Comparison of ENCODE assay signal across 10 cellular contexts in the genomic region with DNA sequence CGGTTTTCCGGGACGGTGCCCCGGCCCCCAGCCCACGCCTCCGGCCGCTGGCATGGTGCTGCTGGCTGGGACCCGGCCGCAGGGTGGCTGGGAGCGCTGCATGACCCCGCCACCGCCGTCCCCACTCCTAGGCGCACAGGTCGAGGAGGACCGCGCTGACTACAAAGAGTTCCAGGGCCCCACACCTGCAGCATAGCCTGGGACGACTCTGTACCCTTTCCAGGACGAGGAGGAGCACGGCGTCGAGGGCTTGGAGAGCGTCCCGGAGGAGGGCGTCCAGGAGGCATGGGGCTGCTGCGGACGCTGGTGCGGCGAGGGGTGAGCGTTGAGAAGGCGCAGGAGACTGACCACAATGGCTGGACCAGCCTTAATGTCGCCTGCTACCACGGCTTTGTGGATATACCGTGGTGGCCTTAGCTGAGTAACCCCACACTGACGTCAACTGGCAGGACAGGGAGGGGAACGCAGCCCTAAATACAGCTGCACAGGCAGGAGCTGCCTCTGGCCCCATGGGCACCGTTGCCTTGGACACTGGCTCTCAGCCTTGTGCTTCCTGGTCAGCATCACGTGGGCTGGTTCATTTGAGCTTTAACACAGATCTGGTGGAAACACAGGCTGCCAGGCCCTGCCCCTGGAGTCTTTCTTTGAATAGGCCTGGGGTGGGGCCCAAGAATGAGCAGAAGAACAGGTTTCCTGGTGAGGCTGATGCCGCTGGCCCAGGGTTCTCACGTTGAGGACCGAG. TPM values are rescaled to one million over a fixed set of nuclear protein-coding genes. Genes with fewer than 3 reads are reported as not detected.
DNase-seq lines count a peak whose midpoint lies in the region; ATAC-seq and TF ChIP-seq lines count a peak whose summit lies in the region.
"Had no signal": no experiment of that assay in that cellular context is flagged by ENCODE, and none has a peak within 500 bp of the region (broad histone marks: within the 10 kb centered on the region; RNA-seq: fewer than 3 reads in every experiment).

No MANE protein-coding gene starts in this region.

- no peak for DNase-seq in activated CD4-positive, alpha-beta T cell treated with anti-CD3 and anti-CD28 coated beads for 36 hours
- no peak for DNase-seq in activated CD4-positive, alpha-beta T cell treated with anti-CD3 and anti-CD28 coated beads for 1 hour
- DNase-seq in WTC11 (ENCODE audit: low spot score) (no peak), right atrium auricular region (ENCODE audit: low spot score) (no peak), GM19240 (ENCODE audit: insufficient read length, low spot score) (no peak)
- DNase-seq: DND-41 had no signal

- no peak for TF ChIP-seq CTCF in WTC11 (IDR thresholded peaks at IDR 0.05)
- no peak for TF ChIP-seq CTCF in right atrium auricular region (IDR thresholded peaks at IDR 0.05)

- no peaks in the 10 kb centered on the region for H3K27me3 ChIP-seq in right atrium auricular region
- H3K27me3 ChIP-seq in subcutaneous abdominal adipose tissue (ENCODE audit: control insufficient read depth in 5 of 5, insufficient read depth in 4 of 5, low read length in 5 of 5) = no peaks in the 10 kb centered on the region

- H3K9me3 ChIP-seq in right atrium auricular region (no peaks in the 10 kb centered on the region), subcutaneous abdominal adipose tissue (ENCODE audit: control insufficient read depth in 5 of 5, low read length in 5 of 5) (no peaks in the 10 kb centered on the region)

- H3K36me3 ChIP-seq in right atrium auricular region = peaks cover 4% of the 10 kb centered on the region
- H3K36me3 ChIP-seq in subcutaneous abdominal adipose tissue (ENCODE audit: control insufficient read depth in 5 of 5, insufficient read depth in 5 of 5, low read length in 5 of 5) = peaks cover 0 to 14% (median 6%) of the 10 kb centered on the region in 5 donors

- peaks cover 35% of the 10 kb centered on the region for H3K36me3 Mint-ChIP-seq in activated CD4-positive, alpha-beta T cell treated with anti-CD3 and anti-CD28 coated beads for 36 hours (ENCODE audit: low read depth)
- no peaks in the 10 kb centered on the region for H3K36me3 Mint-ChIP-seq in WTC11

- peak overlapping the region; percentile 75 for H3K27ac Mint-ChIP-seq in activated CD4-positive, alpha-beta T cell treated with anti-CD3 and anti-CD28 coated beads for 36 hours
- no peak overlapping the region for H3K27ac Mint-ChIP-seq in WTC11
- H3K27ac Mint-ChIP-seq: dendritic cell treated with granulocyte-macrophage colony-stimulating factor and Interleukin-4, amounts not matched to agents 40 ng/mL and 50 ng/mL, for 4 days had no signal

- intact Hi-C loops in activated CD4-positive, alpha-beta T cell treated with anti-CD3 and anti-CD28 coated beads for 36 hours (cut with DNase I, micrococcal nuclease) = loop anchor here in 1 of 2 experiments (5.0 kb wide), 1 partner anchor 123 kb away; a partner anchor contains a TSS

- no peaks in the 10 kb centered on the region for H3K27me3 Mint-ChIP-seq in activated CD4-positive, alpha-beta T cell treated with anti-CD3 and anti-CD28 coated beads for 36 hours
- H3K27me3 Mint-ChIP-seq in WTC11 (ENCODE audit: low read depth) = peaks cover 11% of the 10 kb centered on the region

- H3K9ac ChIP-seq in subcutaneous abdominal adipose tissue (ENCODE audit: low read length in 5 of 5) = peak overlapping the region in 4 of 5 donors; percentile 40 to 86 (median 66)

- no peak for ATAC-seq in activated CD4-positive, alpha-beta T cell treated with anti-CD3 and anti-CD28 coated beads for 36 hours
- ATAC-seq in WTC11 = no peak
- ATAC-seq in HG02571 (IDR thresholded peaks at IDR 0.05; ENCODE audit: unreplicated experiment) = no peak
- ATAC-seq in HG02840 (IDR thresholded peaks at IDR 0.05; ENCODE audit: low FRiP score, unreplicated experiment) = no peak

- POLR2A ChIA-PET in activated CD4-positive, alpha-beta T cell treated with anti-CD3 and anti-CD28 coated beads for 36 hours (lab: Charles Lee) = no interaction called here
- POLR2A ChIA-PET in WTC11 (lab: Charles Lee) = no interaction called here

- H3K27ac ChIP-seq in right atrium auricular region (peak overlapping the region in 1 of 2 donors; percentile 78), subcutaneous abdominal adipose tissue (ENCODE audit: low read depth, low read length) (peak overlapping the region; percentile 74)

- peak overlapping the region; percentile 84 for H3K4me3 Mint-ChIP-seq in activated CD4-positive, alpha-beta T cell treated with anti-CD3 and anti-CD28 coated beads for 36 hours
- peak overlapping the region; percentile 60 for H3K4me3 Mint-ChIP-seq in WTC11

- peaks cover 3% of the 10 kb centered on the region for H3K9me3 Mint-ChIP-seq in activated CD4-positive, alpha-beta T cell treated with anti-CD3 and anti-CD28 coated beads for 36 hours (ENCODE audit: low read depth)
- no peaks in the 10 kb centered on the region for H3K9me3 Mint-ChIP-seq in WTC11
- H3K9me3 Mint-ChIP-seq: dendritic cell treated with granulocyte-macrophage colony-stimulating factor and Interleukin-4, amounts not matched to agents 40 ng/mL and 50 ng/mL, for 4 days had no signal

- H3K4me1 Mint-ChIP-seq in activated CD4-positive, alpha-beta T cell treated with anti-CD3 and anti-CD28 coated beads for 36 hours = peaks cover 14% of the 10 kb centered on the region
- H3K4me1 Mint-ChIP-seq in WTC11 = no peaks in the 10 kb centered on the region; the same call in 1 of the 2 replicates

- H3K4me1 ChIP-seq in right atrium auricular region = peaks cover 0 to 21% of the 10 kb centered on the region in 2 donors
- H3K4me1 ChIP-seq in subcutaneous abdominal adipose tissue (ENCODE audit: control insufficient read depth in 5 of 5, insufficient read depth in 5 of 5, low read length in 5 of 5) = peaks cover 2 to 26% (median 21%) of the 10 kb centered on the region in 5 donors

- CTCF ChIA-PET in activated CD4-positive, alpha-beta T cell treated with anti-CD3 and anti-CD28 coated beads for 36 hours (lab: Charles Lee) = no interaction called here
- CTCF ChIA-PET in WTC11 (lab: Charles Lee) = interaction anchor here (1.4 kb wide), 1 partner anchor 136 kb away, joined by 5 read pairs; no protein-coding TSS in a partner anchor

- peak overlapping the region; percentile 66 to 82 for H3K4me3 ChIP-seq in right atrium auricular region
- peak overlapping the region; percentile 62 to 83 (median 74) for H3K4me3 ChIP-seq in subcutaneous abdominal adipose tissue (ENCODE audit: low read depth in 1 of 5, low read length in 5 of 5)

TF ChIP-seq in WTC11, 78 proteins besides CTCF, POLR2A, EP300 and RAD21 (continues in another document):
- no peak for TF ChIP-seq OVOL2 (CRISPR knock-in tag; IDR thresholded peaks at IDR 0.05; ENCODE audit: borderline replicate concordance)
- TF ChIP-seq, protein P1, sequence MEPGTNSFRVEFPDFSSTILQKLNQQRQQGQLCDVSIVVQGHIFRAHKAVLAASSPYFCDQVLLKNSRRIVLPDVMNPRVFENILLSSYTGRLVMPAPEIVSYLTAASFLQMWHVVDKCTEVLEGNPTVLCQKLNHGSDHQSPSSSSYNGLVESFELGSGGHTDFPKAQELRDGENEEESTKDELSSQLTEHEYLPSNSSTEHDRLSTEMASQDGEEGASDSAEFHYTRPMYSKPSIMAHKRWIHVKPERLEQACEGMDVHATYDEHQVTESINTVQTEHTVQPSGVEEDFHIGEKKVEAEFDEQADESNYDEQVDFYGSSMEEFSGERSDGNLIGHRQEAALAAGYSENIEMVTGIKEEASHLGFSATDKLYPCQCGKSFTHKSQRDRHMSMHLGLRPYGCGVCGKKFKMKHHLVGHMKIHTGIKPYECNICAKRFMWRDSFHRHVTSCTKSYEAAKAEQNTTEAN (CRISPR knock-in tag; IDR thresholded peaks at IDR 0.05) = no peak
- TF ChIP-seq, protein P2, sequence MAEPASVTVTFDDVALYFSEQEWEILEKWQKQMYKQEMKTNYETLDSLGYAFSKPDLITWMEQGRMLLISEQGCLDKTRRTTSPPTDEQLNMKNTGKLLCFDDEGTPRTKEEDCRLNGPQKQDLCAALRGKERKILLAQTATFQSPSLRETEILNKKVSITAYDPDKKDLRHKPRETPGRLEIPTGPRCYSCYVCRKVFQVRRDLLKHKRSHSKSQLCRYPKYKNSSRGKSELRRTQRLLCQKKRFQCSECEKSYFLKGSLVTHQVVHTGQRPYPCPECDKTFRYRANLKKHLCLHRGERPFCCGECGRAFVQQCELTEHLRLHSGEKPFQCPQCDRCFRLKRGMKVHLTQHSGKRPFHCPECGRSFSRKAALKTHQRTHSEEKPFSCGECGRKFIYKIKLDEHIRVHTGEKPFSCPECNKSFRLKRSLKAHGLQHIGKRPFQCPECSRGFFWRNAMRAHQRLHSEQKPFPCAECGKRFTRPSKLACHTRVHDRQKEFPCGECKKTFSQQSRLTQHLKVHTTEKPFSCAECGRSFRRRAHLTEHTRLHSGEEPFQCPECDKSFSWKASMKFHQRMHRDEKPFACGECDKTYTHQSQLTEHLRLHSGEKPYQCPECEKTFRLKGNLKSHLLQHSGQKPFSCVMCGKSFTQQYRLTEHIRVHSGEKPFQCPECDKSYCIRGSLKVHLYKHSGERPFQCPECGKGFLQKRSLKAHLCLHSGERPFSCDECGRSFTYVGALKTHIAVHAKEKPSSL (CRISPR knock-in tag; conservative IDR thresholded peaks at IDR 0.05) = no peak
- no peak for TF ChIP-seq FOXK1 (CRISPR knock-in tag; IDR thresholded peaks at IDR 0.05)
- TF ChIP-seq, protein P3, sequence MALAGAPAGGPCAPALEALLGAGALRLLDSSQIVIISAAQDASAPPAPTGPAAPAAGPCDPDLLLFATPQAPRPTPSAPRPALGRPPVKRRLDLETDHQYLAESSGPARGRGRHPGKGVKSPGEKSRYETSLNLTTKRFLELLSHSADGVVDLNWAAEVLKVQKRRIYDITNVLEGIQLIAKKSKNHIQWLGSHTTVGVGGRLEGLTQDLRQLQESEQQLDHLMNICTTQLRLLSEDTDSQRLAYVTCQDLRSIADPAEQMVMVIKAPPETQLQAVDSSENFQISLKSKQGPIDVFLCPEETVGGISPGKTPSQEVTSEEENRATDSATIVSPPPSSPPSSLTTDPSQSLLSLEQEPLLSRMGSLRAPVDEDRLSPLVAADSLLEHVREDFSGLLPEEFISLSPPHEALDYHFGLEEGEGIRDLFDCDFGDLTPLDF (CRISPR knock-in tag; IDR thresholded peaks at IDR 0.05) = no peak
- TF ChIP-seq, protein P4, sequence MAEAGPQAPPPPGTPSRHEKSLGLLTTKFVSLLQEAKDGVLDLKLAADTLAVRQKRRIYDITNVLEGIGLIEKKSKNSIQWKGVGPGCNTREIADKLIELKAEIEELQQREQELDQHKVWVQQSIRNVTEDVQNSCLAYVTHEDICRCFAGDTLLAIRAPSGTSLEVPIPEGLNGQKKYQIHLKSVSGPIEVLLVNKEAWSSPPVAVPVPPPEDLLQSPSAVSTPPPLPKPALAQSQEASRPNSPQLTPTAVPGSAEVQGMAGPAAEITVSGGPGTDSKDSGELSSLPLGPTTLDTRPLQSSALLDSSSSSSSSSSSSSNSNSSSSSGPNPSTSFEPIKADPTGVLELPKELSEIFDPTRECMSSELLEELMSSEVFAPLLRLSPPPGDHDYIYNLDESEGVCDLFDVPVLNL (CRISPR knock-in tag; IDR thresholded peaks at IDR 0.05; ENCODE audit: borderline replicate concordance, low read depth) = no peak

RNA-seq across cellular contexts. Expression of a gene that starts 40.9 kb away (rescaled TPM):
- total RNA-seq in activated CD4-positive, alpha-beta T cell treated with anti-CD3 and anti-CD28 coated beads for 36 hours = not detected
- total RNA-seq in WTC11 (2021) (not detected in 3 replicates), right atrium auricular region (not detected)
